ENCODE assay signal across 8 cellular contexts in genomic region chr1:34928865-34929496, GRCh38. TPM values are rescaled to one million over a fixed set of nuclear protein-coding genes. Genes with fewer than 3 reads are reported as not detected.
A peak's percentile ranks its signal among the peaks of the same experiment; 100 is the strongest.
DNase-seq lines count a peak whose midpoint lies in the region; ATAC-seq, FAIRE-seq and TF ChIP-seq lines count a peak whose summit lies in the region.

No MANE protein-coding gene starts in this region.

- CTCF ChIA-PET in CD4-positive, alpha-beta T cell (lab: Charles Lee): no interaction called here
- CTCF ChIA-PET in K562 (lab: Yijun Ruan, JAX; ENCODE audit: low intra/inter-chr PET ratio): interaction anchor here (0.6 kb wide), 1 partner anchor 18 kb away, joined by 7 read pairs; no protein-coding TSS in a partner anchor

- H3K27ac Mint-ChIP-seq in CD4-positive, alpha-beta T cell: no peak overlapping the region
- no peak overlapping the region for H3K27ac Mint-ChIP-seq in nephron

- H2AFZ ChIP-seq in K562 (ENCODE audit: low read depth, low read length): no peak overlapping the region

- no peak for TF ChIP-seq CTCF in CD4-positive, alpha-beta T cell (IDR thresholded peaks at IDR 0.05)
- TF ChIP-seq CTCF in K562 (IDR thresholded peaks at IDR 0.05 in 2 of 3, conservative IDR thresholded peaks at IDR 0.05 in 1 of 3; ENCODE audit: insufficient read depth in 2 of 3, low read depth in 1 of 3, low read length in 3 of 3) (0 out of 6 replicates have a peak, but pooled peaks of 1 of the 3 experiments have one; percentile 3), nephron (IDR thresholded peaks at IDR 0.05; ENCODE audit: unreplicated experiment in 3 of 3) (no peak)

- POLR2A ChIA-PET in CD4-positive, alpha-beta T cell (lab: Charles Lee): interaction anchor here (1.0 kb wide), 2 partner anchors 56 to 69 kb away, joined by 3 read pairs; partner anchors contain the start of genes SMIM12 and TMEM35B
- POLR2A ChIA-PET in K562 (lab: Yijun Ruan, JAX): interaction anchor here (0.6 to 1.0 kb wide), 2 partner anchors 17 to 257 kb away, joined by 3 read pairs; no protein-coding TSS in a partner anchor

- DNase-seq in CD4-positive, alpha-beta T cell: no peak
- DNase-seq in HuH-7.5 (ENCODE audit: low spot score) (peak; percentile 42), K562 (ENCODE audit: extremely low read depth in 1 of 4, low spot score in 3 of 4) (peak; percentile 27 to 89 (median 71)), NCI-H1930 (lab: John Stamatoyannopoulos, UW) (no peak)

- H3K4me1 Mint-ChIP-seq in CD4-positive, alpha-beta T cell (ENCODE audit: low read depth): peaks cover 11% of the 10 kb centered on the region
- H3K4me1 Mint-ChIP-seq in nephron: peaks cover 6% of the 10 kb centered on the region

- WGBS in K562 (ENCODE audit: insufficient coverage, low coverage, missing lambda C conversion rate): 7% methylated on average over 37 of the region's 57 CpGs

- H3K4me1 ChIP-seq in K562 (replicated peaks in 1 of 2; ENCODE audit: control insufficient read depth in 2 of 2, insufficient read depth in 2 of 2, low read length in 2 of 2): peaks cover 4 to 18% of the 10 kb centered on the region in 2 experiments; a peak in 3 of 5 replicates

- peaks cover 3% of the 10 kb centered on the region for H3K9me1 ChIP-seq in K562 (ENCODE audit: control insufficient read depth, insufficient read depth, low read length)

- FAIRE-seq in K562 (lab: Jason Lieb, UNC): peak; percentile 32

- peak overlapping the region; percentile 83 for H3K4me3 Mint-ChIP-seq in CD4-positive, alpha-beta T cell
- peak overlapping the region; percentile 81 to 89 (median 85) for H3K4me3 Mint-ChIP-seq in nephron

- peak; percentile 20 for ATAC-seq in CD4-positive, alpha-beta T cell (ENCODE audit: poor library complexity)
- ATAC-seq in K562: peak; percentile 60
- no peak for ATAC-seq in HG03521 (IDR thresholded peaks at IDR 0.05; ENCODE audit: unreplicated experiment)
- ATAC-seq in HG03097 (IDR thresholded peaks at IDR 0.05; ENCODE audit: low FRiP score, unreplicated experiment): no peak
- ATAC-seq in HG03442 (IDR thresholded peaks at IDR 0.05; ENCODE audit: unreplicated experiment): no peak

- H3K9ac ChIP-seq in K562 (ENCODE audit: insufficient read depth in 1 of 2, low read depth in 2 of 2, low read length in 2 of 2): peak overlapping the region in 1 of 2 experiments; percentile 61; a peak in 1 of 4 replicates

- peak overlapping the region; percentile 29 for H3K4me3 ChIP-seq in K562

- peaks cover 76% of the 10 kb centered on the region for H3K27me3 Mint-ChIP-seq in CD4-positive, alpha-beta T cell
- H3K27me3 Mint-ChIP-seq in nephron (ENCODE audit: low read depth): peaks cover 86% of the 10 kb centered on the region

- no peak overlapping the region for H3K27ac ChIP-seq in CD4-positive, alpha-beta T cell (ENCODE audit: low read depth, low read length)
- no peak overlapping the region; the same call in 2 of the 3 replicates for H3K27ac ChIP-seq in K562 (ENCODE audit: extremely low read depth, low read depth, low read length)

- in situ Hi-C loops in K562 (cut with MboI): no loop called here

- no peaks in the 10 kb centered on the region for H3K79me2 ChIP-seq in K562 (ENCODE audit: control insufficient read depth, insufficient read depth, low read length)

- no peak for TF ChIP-seq RAD21 in K562 (CRISPR knock-in tag; conservative IDR thresholded peaks at IDR 0.05 in 1 of 2, IDR thresholded peaks at IDR 0.05 in 1 of 2)

- no peaks in the 10 kb centered on the region; the same call in 2 of the 3 replicates for H3K36me3 ChIP-seq in K562 (ENCODE audit: control insufficient read depth, insufficient read depth, low read length)

- peak overlapping the region; percentile 50 for H3K4me2 ChIP-seq in K562 (ENCODE audit: insufficient read depth, low read length)

- intact Hi-C loops in CD4-positive, alpha-beta T cell (cut with DNase I, micrococcal nuclease): no loop called here
- intact Hi-C loops in K562 (cut with micrococcal nuclease): no loop called here

- TF ChIP-seq EP300 in K562 (IDR thresholded peaks at IDR 0.05; ENCODE audit: low read length): no peak

- peaks cover 15% of the 10 kb centered on the region for H4K20me1 ChIP-seq in K562 (replicated peaks; ENCODE audit: control insufficient read depth, insufficient read depth, low read length)

- no peaks in the 10 kb centered on the region for H3K36me3 Mint-ChIP-seq in CD4-positive, alpha-beta T cell (ENCODE audit: low read depth)
- H3K36me3 Mint-ChIP-seq in nephron (ENCODE audit: low read depth): no peaks in the 10 kb centered on the region

- TF ChIP-seq POLR2A in K562 (conservative IDR thresholded peaks at IDR 0.05): no peak

- peaks cover 64% of the 10 kb centered on the region for H3K27me3 ChIP-seq in CD4-positive, alpha-beta T cell (ENCODE audit: control insufficient read depth, insufficient read depth, low read length)
- H3K27me3 ChIP-seq in K562 (ENCODE audit: control insufficient read depth in 2 of 2, insufficient read depth in 2 of 2, low read length in 2 of 2): peaks cover 28 to 43% of the 10 kb centered on the region in 2 experiments

- no peaks in the 10 kb centered on the region for H3K9me3 Mint-ChIP-seq in CD4-positive, alpha-beta T cell
- peaks cover 3% of the 10 kb centered on the region for H3K9me3 Mint-ChIP-seq in nephron

- no TSS peak for BruUV-seq in K562 (replicated peaks; lab: Mats Ljungman, UMichigan)

- no peaks in the 10 kb centered on the region for H3K9me3 ChIP-seq in CD4-positive, alpha-beta T cell (ENCODE audit: control insufficient read depth, low read length)
- no peaks in the 10 kb centered on the region for H3K9me3 ChIP-seq in K562 (replicated peaks; ENCODE audit: control insufficient read depth, insufficient read depth, low read depth, low read length)

TF ChIP-seq in K562, 482 proteins besides CTCF, POLR2A, EP300 and RAD21 (continues in another document):
- TF ChIP-seq CBFA2T3 (IDR thresholded peaks at IDR 0.05) (peak; percentile 3; the same call in 1 of the 2 replicates), ETV6 (IDR thresholded peaks at IDR 0.05; ENCODE audit: borderline replicate concordance in 1 of 2, low read depth in 2 of 2, low read length in 1 of 2) (no peak), ETV6 (CRISPR knock-in tag; IDR thresholded peaks at IDR 0.05; ENCODE audit: borderline replicate concordance) (no peak), EGR1 (conservative IDR thresholded peaks at IDR 0.05) (0 out of 2 replicates have a peak, but pooled peaks have one; percentile 26), EZH2 (IDR thresholded peaks at IDR 0.05; ENCODE audit: borderline replicate concordance, low read depth, low read length) (peak; percentile 75; the same call in 1 of the 2 replicates), ZNF57 (CRISPR knock-in tag; IDR thresholded peaks at IDR 0.05) (no peak), LCOR (CRISPR knock-in tag; IDR thresholded peaks at IDR 0.05) (no peak), ZBTB26 (CRISPR knock-in tag; IDR thresholded peaks at IDR 0.05) (0 out of 2 replicates have a peak, but pooled peaks have one; percentile 31)

RNA-seq across cellular contexts. Expression of gene DLGAP3, which starts 0.5 kb away (rescaled TPM):
- total RNA-seq in CD4-positive, alpha-beta T cell: under 1 TPM; 0.34 to 0.44 TPM
- total RNA-seq in K562 (2011; cell fraction: chromatin; rRNA removed; ENCODE audit: low replicate concordance): 0.30 TPM in 1 of 2 replicates, not detected in the other
- 0.17 TPM in 1 of 2 replicates, not detected in the other for total RNA-seq in K562 (2011; cell fraction: nucleolus; rRNA removed)
- total RNA-seq in K562 (2011; cell fraction: nucleoplasm; rRNA removed): not detected in 2 replicates
- not detected in 2 replicates for total RNA-seq in K562 (2014; rRNA removed)
- not detected in 2 replicates for total RNA-seq in K562 (2014; rRNA removed; fragmentation: Illumina TruSeq; extraction: Trizol)
- total RNA-seq in K562 (2015; rRNA removed; fragmentation: Illumina TruSeq; extraction: Trizol): not detected in 2 replicates
- total RNA-seq in K562 (2021): 0.07 and 0.18 TPM in 2 replicates
- polyA plus RNA-seq in K562 (2011; rRNA removed): 0.01 and 0.03 TPM in 2 replicates
- polyA plus RNA-seq in K562 (2011; cell fraction: cytosol; rRNA removed): 0.01 and 0.15 TPM in 2 replicates
- polyA plus RNA-seq in K562 (2011; cell fraction: nucleus; rRNA removed): 0.03 and 0.26 TPM in 2 replicates
- polyA plus RNA-seq in K562 (2012): 0.03 and 0.05 TPM in 2 replicates
- 0.04 TPM in 1 of 2 replicates, not detected in the other for polyA plus RNA-seq in K562 (2014; fragmentation: Illumina TruSeq; extraction: Trizol)
- not detected for polyA plus RNA-seq in K562 (2014; fragmentation: Nextera tagmentation; extraction: Ambion mirVana)
- polyA plus RNA-seq in K562 (2014; rRNA removed): 0.01 and 0.16 TPM in 2 replicates
- polyA minus RNA-seq in K562 (2011; rRNA and poly(A)+ RNA removed): not detected in 2 replicates
- polyA minus RNA-seq in K562 (2011; cell fraction: cytosol; rRNA and poly(A)+ RNA removed): not detected in 2 replicates
- polyA minus RNA-seq in K562 (2011; cell fraction: nucleus; rRNA and poly(A)+ RNA removed): 0.13 TPM in 1 of 2 replicates, not detected in the other

RNA-seq across cellular contexts. Expression of gene TMEM35B, which starts 56.2 kb away (rescaled TPM):
- 1 to 10 TPM in 1 of 2 experiments, under 1 TPM in 1; 0.85 to 2.3 TPM for total RNA-seq in CD4-positive, alpha-beta T cell
- 9.8 and 19.4 TPM in 2 replicates for total RNA-seq in K562 (2011; cell fraction: chromatin; rRNA removed; ENCODE audit: low replicate concordance)
- total RNA-seq in K562 (2011; cell fraction: nucleolus; rRNA removed): 37.8 and 41.2 TPM in 2 replicates
- total RNA-seq in K562 (2011; cell fraction: nucleoplasm; rRNA removed): 37.2 and 43.2 TPM in 2 replicates
- total RNA-seq in K562 (2014; rRNA removed): 11.4 and 13.1 TPM in 2 replicates
- 18.9 and 19.8 TPM in 2 replicates for total RNA-seq in K562 (2014; rRNA removed; fragmentation: Illumina TruSeq; extraction: Trizol)
- total RNA-seq in K562 (2015; rRNA removed; fragmentation: Illumina TruSeq; extraction: Trizol): 11.4 and 11.7 TPM in 2 replicates
- total RNA-seq in K562 (2021): 15.6 and 17.3 TPM in 2 replicates
- 42.7 and 43.5 TPM in 2 replicates for polyA plus RNA-seq in K562 (2011; rRNA removed)
- 30.7 and 36.1 TPM in 2 replicates for polyA plus RNA-seq in K562 (2011; cell fraction: cytosol; rRNA removed)
- 15.2 and 18.2 TPM in 2 replicates for polyA plus RNA-seq in K562 (2011; cell fraction: nucleus; rRNA removed)
- polyA plus RNA-seq in K562 (2012): 31.1 and 33.9 TPM in 2 replicates
- 18.5 and 21.4 TPM in 2 replicates for polyA plus RNA-seq in K562 (2014; fragmentation: Illumina TruSeq; extraction: Trizol)
- 100 to 1,000 TPM; 123 to 142 TPM for polyA plus RNA-seq in K562 (2014; fragmentation: Nextera tagmentation; extraction: Ambion mirVana)
- 21.6 and 21.8 TPM in 2 replicates for polyA plus RNA-seq in K562 (2014; rRNA removed)
- polyA minus RNA-seq in K562 (2011; rRNA and poly(A)+ RNA removed): 15.9 and 16.5 TPM in 2 replicates
- 3.9 and 13.7 TPM in 2 replicates for polyA minus RNA-seq in K562 (2011; cell fraction: cytosol; rRNA and poly(A)+ RNA removed)
- polyA minus RNA-seq in K562 (2011; cell fraction: nucleus; rRNA and poly(A)+ RNA removed): 3.7 and 4.2 TPM in 2 replicates

Comparison
In these comparisons a context has a peak if more than half of its experiments do, and no peak if none do; other contexts are left out.
1. ATAC-seq: peak in CD4-positive, alpha-beta T cell (single experiment) and K562 (single experiment); none in HG03521 (single experiment), HG03097 (single experiment) and HG03442 (single experiment).
2. DNase-seq: peak in HuH-7.5 (single experiment) and K562 (4 of 4); none in CD4-positive, alpha-beta T cell (0 of 10) and NCI-H1930 (0 of 2).